In genomic region chr13:45256254-45256653, GRCh38 we compare ENCODE assay signal across 24 cellular contexts. TPM values are rescaled to one million over a fixed set of nuclear protein-coding genes. Genes with fewer than 3 reads are reported as not detected.
A peak's percentile ranks its signal among the peaks of the same experiment; 100 is the strongest.
DNase-seq lines count a peak whose midpoint lies in the region; ATAC-seq, FAIRE-seq and TF ChIP-seq lines count a peak whose summit lies in the region.
"Had no signal": no experiment of that assay in that cellular context is flagged by ENCODE, and none has a peak within 500 bp of the region (broad histone marks: within the 10 kb centered on the region; RNA-seq: fewer than 3 reads in every experiment).

No MANE protein-coding gene starts in this region.

- CTCF ChIA-PET in activated CD4-positive, alpha-beta T cell treated with anti-CD3 and anti-CD28 coated beads for 36 hours (lab: Charles Lee), result interaction anchor here (1.0 to 1.6 kb wide), 4 partner anchors 11 to 208 kb away, joined by 3 to 4 read pairs (median 4); no protein-coding TSS in a partner anchor

- H3K4me1 ChIP-seq in KMS-11 (ENCODE audit: low read depth, poor library complexity, severe bottlenecking) (peaks cover 43% of the 10 kb centered on the region), small intestine (ENCODE audit: control insufficient read depth in 2 of 2, insufficient read depth in 1 of 2, low read depth in 1 of 2, low read length in 1 of 2) (peaks cover 2 to 4% of the 10 kb centered on the region in 2 donors)

- no peaks in the 10 kb centered on the region for H3K27me3 Mint-ChIP-seq in activated CD4-positive, alpha-beta T cell treated with anti-CD3 and anti-CD28 coated beads for 36 hours
- H3K27me3 Mint-ChIP-seq in central memory CD8-positive, alpha-beta T cell, result no peaks in the 10 kb centered on the region
- H3K27me3 Mint-ChIP-seq: CD8-positive, alpha-beta memory T cell had no signal

- H3K4me2 ChIP-seq in KMS-11, result peak overlapping the region; percentile 25; the same call in 1 of the 2 replicates
- H3K4me2 ChIP-seq: BLaER1 treated with 17β-estradiol and CSF1 and Interleukin-3, amounts not matched to agents 10 nM and 100 nM had no signal

- no peak overlapping the region for H2AFZ ChIP-seq in KMS-11 (ENCODE audit: low read depth)

- H3K27ac Mint-ChIP-seq in activated CD4-positive, alpha-beta T cell treated with anti-CD3 and anti-CD28 coated beads for 36 hours, result no peak overlapping the region
- peak overlapping the region; percentile 44 for H3K27ac Mint-ChIP-seq in central memory CD8-positive, alpha-beta T cell (ENCODE audit: low read depth)

- POLR2A ChIA-PET in activated CD4-positive, alpha-beta T cell treated with anti-CD3 and anti-CD28 coated beads for 36 hours (lab: Charles Lee), result no interaction called here

- H3K27ac ChIP-seq in KMS-11, result peak overlapping the region; percentile 30; the same call in 1 of the 2 replicates
- H3K27ac ChIP-seq in small intestine (ENCODE audit: low read depth in 1 of 2, low read length in 1 of 2), result no peak overlapping the region
- H3K27ac ChIP-seq: BLaER1 treated with 17β-estradiol and CSF1 and Interleukin-3, amounts not matched to agents 10 nM and 100 nM; RWPE1; SK-N-MC had no signal

- no peaks in the 10 kb centered on the region for H3K9me3 ChIP-seq in small intestine (ENCODE audit: control insufficient read depth, low read depth)
- H3K9me3 ChIP-seq: BLaER1 treated with 17β-estradiol and CSF1 and Interleukin-3, amounts not matched to agents 10 nM and 100 nM had no signal

- WGBS in small intestine, 3 donors, result 28 to 55% (median 35%) methylated on average over 1 of the region's 1 CpG

- no peaks in the 10 kb centered on the region for H4K20me1 ChIP-seq in KMS-11 (ENCODE audit: insufficient read depth)
- H4K20me1 ChIP-seq: BLaER1 treated with 17β-estradiol and CSF1 and Interleukin-3, amounts not matched to agents 10 nM and 100 nM had no signal

- H3K9me3 Mint-ChIP-seq in activated CD4-positive, alpha-beta T cell treated with anti-CD3 and anti-CD28 coated beads for 36 hours (ENCODE audit: low read depth), result no peaks in the 10 kb centered on the region
- no peaks in the 10 kb centered on the region for H3K9me3 Mint-ChIP-seq in central memory CD8-positive, alpha-beta T cell
- H3K9me3 Mint-ChIP-seq: CD8-positive, alpha-beta memory T cell had no signal

- H3K9ac ChIP-seq in KMS-11, result no peak overlapping the region
- H3K9ac ChIP-seq: BLaER1 treated with 17β-estradiol and CSF1 and Interleukin-3, amounts not matched to agents 10 nM and 100 nM had no signal

- H3K36me3 ChIP-seq in KMS-11 (ENCODE audit: insufficient read depth) (no peaks in the 10 kb centered on the region), small intestine (ENCODE audit: control insufficient read depth in 2 of 2, insufficient read depth in 2 of 2, low read length in 2 of 2) (peaks cover 0 to 2% of the 10 kb centered on the region in 2 donors)

- FAIRE-seq in small intestine (lab: Jason Lieb, UNC), result peak; percentile 89
- FAIRE-seq: GM18507 had no signal

- H3K4me1 Mint-ChIP-seq in activated CD4-positive, alpha-beta T cell treated with anti-CD3 and anti-CD28 coated beads for 36 hours, result peaks cover 29% of the 10 kb centered on the region
- H3K4me1 Mint-ChIP-seq in central memory CD8-positive, alpha-beta T cell, result no peaks in the 10 kb centered on the region

- no peaks in the 10 kb centered on the region for H3K79me2 ChIP-seq in KMS-11 (ENCODE audit: insufficient read depth, low read depth)

- no peak for TF ChIP-seq CTCF in KMS-11 (conservative IDR thresholded peaks at IDR 0.05; ENCODE audit: low read depth, low read length)

- no peak for DNase-seq in activated CD4-positive, alpha-beta T cell treated with anti-CD3 and anti-CD28 coated beads for 36 hours
- DNase-seq in activated CD4-positive, alpha-beta T cell treated with anti-CD3 and anti-CD28 coated beads for 4 hours, result no peak
- no peak for DNase-seq in central memory CD8-positive, alpha-beta T cell (ENCODE audit: low spot score in 2 of 2)
- DNase-seq in small intestine, result peak; percentile 11
- DNase-seq in stimulated activated CD4-positive, alpha-beta T cell treated with anti-CD3 and anti-CD28 coated beads, Interleukin-2, amount 100 ng/mL, for 24 hours, result no peak
- DNase-seq: 8988T; CD8-positive, alpha-beta memory T cell; GDM1; Kasumi-1; NCI-H1694; NCI-H2081; NCI-H2171; NCI-H446; NCI-H526 treated with DMSO at 0.1 percent for 48 hours; SHP77 treated with DMSO at 0.1 percent for 48 hours had no signal

- intact Hi-C loops in activated CD4-positive, alpha-beta T cell treated with anti-CD3 and anti-CD28 coated beads for 36 hours (cut with DNase I, micrococcal nuclease), result loop anchor here in 1 of 2 experiments (5.0 kb wide), 1 partner anchor 209 kb away; no protein-coding TSS in a partner anchor

- H3K4me3 Mint-ChIP-seq in activated CD4-positive, alpha-beta T cell treated with anti-CD3 and anti-CD28 coated beads for 36 hours, result no peak overlapping the region
- H3K4me3 Mint-ChIP-seq in central memory CD8-positive, alpha-beta T cell, result no peak overlapping the region
- H3K4me3 Mint-ChIP-seq: CD8-positive, alpha-beta memory T cell had no signal

- peak; percentile 26 for ATAC-seq in activated CD4-positive, alpha-beta T cell treated with anti-CD3 and anti-CD28 coated beads for 36 hours
- no peak for ATAC-seq in central memory CD8-positive, alpha-beta T cell (replicated peaks; ENCODE audit: extremely low read depth, poor library complexity, severe bottlenecking)
- ATAC-seq in HG03469 (IDR thresholded peaks at IDR 0.05; ENCODE audit: unreplicated experiment), result no peak

- H3K36me3 Mint-ChIP-seq in activated CD4-positive, alpha-beta T cell treated with anti-CD3 and anti-CD28 coated beads for 36 hours (ENCODE audit: low read depth), result peaks cover 15% of the 10 kb centered on the region
- H3K36me3 Mint-ChIP-seq in central memory CD8-positive, alpha-beta T cell (ENCODE audit: insufficient read depth), result peaks cover 12% of the 10 kb centered on the region

- H3K4me3 ChIP-seq in KMS-11 (IDR thresholded peaks at IDR 0.05; ENCODE audit: insufficient read depth, low read depth, low read length) (no peak overlapping the region), small intestine (ENCODE audit: low read depth in 1 of 2, low read length in 2 of 2) (no peak overlapping the region)
- H3K4me3 ChIP-seq: BLaER1 treated with 17β-estradiol and CSF1 and Interleukin-3, amounts not matched to agents 10 nM and 100 nM; SK-N-MC had no signal

- H3K27me3 ChIP-seq in KMS-11 (ENCODE audit: insufficient read depth, low read depth) (no peaks in the 10 kb centered on the region), small intestine (ENCODE audit: control insufficient read depth in 2 of 2, insufficient read depth in 2 of 2, low read length in 2 of 2) (no peaks in the 10 kb centered on the region)
- H3K27me3 ChIP-seq: BLaER1 treated with 17β-estradiol and CSF1 and Interleukin-3, amounts not matched to agents 10 nM and 100 nM had no signal

RNA-seq across cellular contexts. Expression of gene KCTD4, which starts 55.4 kb away (rescaled TPM):
- total RNA-seq in activated CD4-positive, alpha-beta T cell treated with anti-CD3 and anti-CD28 coated beads for 36 hours, result not detected
- polyA plus RNA-seq in small intestine, result under 1 TPM in 1 of 3 donors, not detected in 2; 0.03 TPM
- total RNA-seq: CD8-positive, alpha-beta memory T cell; Daoy; H4; PC-3 had no signal
- polyA plus RNA-seq: CD8-positive, alpha-beta memory T cell had no signal
